1 cellular context compared by ENCODE assay signal in genomic region chr12:108515916-108516315, GRCh38.
A peak's percentile ranks its signal among the peaks of the same experiment; 100 is the strongest.
TF ChIP-seq lines count a peak whose summit lies in the region.

No MANE protein-coding gene starts in this region.

TF ChIP-seq in H1, 55 proteins besides CTCF, POLR2A, EP300 and RAD21:
- no peak for TF ChIP-seq ATF2 (IDR thresholded peaks at IDR 0.05; ENCODE audit: low read length)
- no peak for TF ChIP-seq TBP (IDR thresholded peaks at IDR 0.05; ENCODE audit: low read depth, low read length)
- peak; percentile 17; the same call in 1 of the 2 replicates for TF ChIP-seq POLR2AphosphoS5 (IDR thresholded peaks at IDR 0.05; ENCODE audit: low read depth, low read length)
